In genomic region chr12:71415336-71416231, GRCh38 we compare ENCODE assay signal across 8 cellular contexts. TPM values are rescaled to one million over a fixed set of nuclear protein-coding genes. Genes with fewer than 3 reads are reported as not detected.
A peak's percentile ranks its signal among the peaks of the same experiment; 100 is the strongest.
DNase-seq lines count a peak whose midpoint lies in the region; ATAC-seq and TF ChIP-seq lines count a peak whose summit lies in the region.

No MANE protein-coding gene starts in this region.

- H3K27me3 Mint-ChIP-seq in neural crest cell (ENCODE audit: low read depth), result peaks cover 7% of the 10 kb centered on the region

- H3K36me3 Mint-ChIP-seq in neural crest cell (ENCODE audit: low read depth), result peaks cover 10% of the 10 kb centered on the region

- H3K27ac ChIP-seq in SU-DHL-6 (ENCODE audit: low read depth, low read length), result no peak overlapping the region

- H4K20me1 ChIP-seq in SU-DHL-6 (ENCODE audit: low read depth, low read length), result no peaks in the 10 kb centered on the region

- H3K4me2 ChIP-seq in SU-DHL-6 (ENCODE audit: low read depth, low read length, poor library complexity, severe bottlenecking), result no peak overlapping the region

- H3K4me3 ChIP-seq in GM12875 (ENCODE audit: low read depth, low read length) (no peak overlapping the region), SU-DHL-6 (ENCODE audit: insufficient read depth, low read length, poor library complexity, severe bottlenecking) (no peak overlapping the region)

- H3K27me3 ChIP-seq in SU-DHL-6 (ENCODE audit: low read length), result no peaks in the 10 kb centered on the region

- no peaks in the 10 kb centered on the region for H3F3A ChIP-seq in SU-DHL-6 (ENCODE audit: insufficient read depth)

- peak; percentile 62; the same call in 1 of the 2 replicates for TF ChIP-seq CTCF in GM12875 (IDR thresholded peaks at IDR 0.05; ENCODE audit: borderline replicate concordance, insufficient read depth, low read depth, low read length)
- TF ChIP-seq CTCF in SU-DHL-6 (IDR thresholded peaks at IDR 0.05; ENCODE audit: insufficient read depth, low read length, poor library complexity, severe bottlenecking), result peak; percentile 83
- TF ChIP-seq CTCF in neural crest cell (conservative IDR thresholded peaks at IDR 0.05), result peak; percentile 86

- H3K9me3 ChIP-seq in SU-DHL-6 (ENCODE audit: insufficient read depth, low read length), result peaks cover 4% of the 10 kb centered on the region; the same call in 1 of the 2 replicates

- peaks cover 4% of the 10 kb centered on the region for H3K4me1 Mint-ChIP-seq in neural crest cell

- peaks cover 20% of the 10 kb centered on the region for H3K9me3 Mint-ChIP-seq in neural crest cell

- ATAC-seq in HG02642 (IDR thresholded peaks at IDR 0.05; ENCODE audit: poor library complexity, unreplicated experiment), result peak; percentile 80

- H3K4me3 Mint-ChIP-seq in neural crest cell, result no peak overlapping the region

- H3K27ac Mint-ChIP-seq in neural crest cell (ENCODE audit: unreplicated experiment), result no peak overlapping the region

- no peak overlapping the region for H2AFZ ChIP-seq in SU-DHL-6 (ENCODE audit: low read depth, low read length, severe bottlenecking)

- no peaks in the 10 kb centered on the region for H3K36me3 ChIP-seq in SU-DHL-6 (ENCODE audit: low read length)

- no peaks in the 10 kb centered on the region for H3K79me2 ChIP-seq in SU-DHL-6 (ENCODE audit: insufficient read depth, low read length)

- no peaks in the 10 kb centered on the region for H3K9me2 ChIP-seq in SU-DHL-6 (replicated peaks; ENCODE audit: insufficient read depth, low read length)

- H3K9ac ChIP-seq in SU-DHL-6 (ENCODE audit: low read length), result no peak overlapping the region

- peak; percentile 71 for DNase-seq in AG20443 (ENCODE audit: low spot score)
- DNase-seq in NCI-H1048 (lab: John Stamatoyannopoulos, UW), result peak; percentile 44
- DNase-seq in fibroblast of gingiva (ENCODE audit: low read depth), result peak; percentile 47
- DNase-seq in neural crest cell (ENCODE audit: low read depth, low spot score), result peak; percentile 35
- DNase-seq in cortex of kidney (lab: John Stamatoyannopoulos, UW), result no peak

RNA-seq across cellular contexts. Expression of gene LGR5, which starts 24.0 kb away (rescaled TPM):
- 8.0 and 10.3 TPM in 2 replicates for total RNA-seq in neural crest cell
